1 cellular context compared by ENCODE assay signal in the genomic region with DNA sequence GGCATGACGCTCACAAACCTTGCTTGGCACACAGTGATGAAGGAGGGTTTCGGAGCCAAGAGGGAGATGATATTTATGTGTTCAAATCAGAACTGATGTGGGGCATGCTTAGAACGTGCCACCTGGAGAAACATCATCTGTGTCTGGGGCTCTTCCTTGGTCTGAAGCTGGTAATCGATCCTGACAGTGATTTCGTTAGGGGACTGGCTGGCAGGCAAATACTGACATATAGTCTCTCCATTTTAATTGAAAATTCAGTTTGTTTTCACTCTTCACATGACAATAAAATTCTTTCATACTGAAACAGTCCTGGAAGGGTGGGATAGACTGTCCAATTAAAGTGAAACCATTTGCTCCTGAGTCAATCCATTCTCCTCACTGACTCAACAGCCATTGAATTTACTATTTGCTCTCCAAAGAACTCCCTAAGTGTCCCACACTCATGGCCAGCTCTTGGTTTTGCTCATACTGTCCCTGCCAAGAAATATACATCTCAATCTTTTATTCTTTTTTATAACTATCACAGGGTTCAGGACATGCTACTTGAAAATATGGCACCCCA.
TF ChIP-seq lines count a peak whose summit lies in the region.

No MANE protein-coding gene starts in this region.

TF ChIP-seq in SK-N-SH, 30 proteins besides CTCF, POLR2A, EP300 and RAD21:
- TF ChIP-seq EZH2phosphoT487 (IDR thresholded peaks at IDR 0.05; ENCODE audit: borderline replicate concordance, low read depth) (no peak), TCF12 (IDR thresholded peaks at IDR 0.05) (peak; percentile 43; the same call in 1 of the 2 replicates)
TF ChIP-seq in SK-N-SH: peak in this region for 1.
